ENCODE assay signal across 12 cellular contexts in the genomic region with DNA sequence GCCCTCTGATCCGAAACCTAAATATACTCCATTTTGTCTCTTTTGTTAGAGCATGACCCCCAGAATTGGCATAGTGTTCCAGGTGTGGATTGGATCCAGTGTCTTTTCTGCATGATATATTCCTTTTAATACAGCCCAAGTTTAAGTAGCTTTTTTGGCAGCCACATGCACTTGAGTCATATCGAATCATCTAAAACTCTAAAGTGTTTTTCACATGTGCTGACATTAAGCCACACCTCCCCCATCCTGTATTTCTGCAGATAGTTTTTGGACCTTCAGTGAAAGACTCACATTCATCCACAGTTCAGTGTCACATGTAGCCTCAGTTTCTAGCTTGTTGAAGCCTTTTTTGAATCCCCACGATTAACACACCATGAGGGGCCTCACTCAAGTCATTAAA. TPM values are rescaled to one million over a fixed set of nuclear protein-coding genes. Genes with fewer than 3 reads are reported as not detected.
DNase-seq lines count a peak whose midpoint lies in the region; ATAC-seq, FAIRE-seq and TF ChIP-seq lines count a peak whose summit lies in the region.
"Had no signal": no experiment of that assay in that cellular context is flagged by ENCODE, and none has a peak within 500 bp of the region (broad histone marks: within the 10 kb centered on the region; RNA-seq: fewer than 3 reads in every experiment).

No MANE protein-coding gene starts in this region.

- no peaks in the 10 kb centered on the region for H3K79me2 ChIP-seq in keratinocyte (ENCODE audit: control insufficient read depth, insufficient read depth, low read length)

- no peaks in the 10 kb centered on the region for H3K9me1 ChIP-seq in keratinocyte (ENCODE audit: control insufficient read depth, extremely low read depth, insufficient read depth, low read length)

- CTCF ChIA-PET in Caco-2 (lab: Charles Lee): no interaction called here

- H3K4me3 Mint-ChIP-seq in Caco-2 (ENCODE audit: unreplicated experiment) (no peak overlapping the region), HFFc6 (no peak overlapping the region; the same call in 1 of the 2 replicates)
- H3K4me3 Mint-ChIP-seq: nephron had no signal

- FAIRE-seq in keratinocyte (lab: Jason Lieb, UNC): peak; percentile 86

- H3K4me1 ChIP-seq in Caco-2: peaks cover 42% of the 10 kb centered on the region
- H3K4me1 ChIP-seq in keratinocyte (ENCODE audit: control insufficient read depth, extremely low read depth, insufficient read depth, low read length): peaks cover 10% of the 10 kb centered on the region
- peaks cover 14% of the 10 kb centered on the region for H3K4me1 ChIP-seq in mucosa of descending colon (ENCODE audit: low read depth)

- no peak for ATAC-seq in mucosa of descending colon

- dilution Hi-C loops in keratinocyte (cut with MboI; ENCODE audit: extremely low pct_ligation_motif_present, low sequenced_read_pairs): no loop called here

- no peaks in the 10 kb centered on the region for H3K27me3 Mint-ChIP-seq in Caco-2 (ENCODE audit: insufficient read depth, unreplicated experiment)
- H3K27me3 Mint-ChIP-seq in HFFc6 (ENCODE audit: insufficient read depth): no peaks in the 10 kb centered on the region; the same call in 1 of the 2 replicates

- peak overlapping the region; percentile 86 for H2AFZ ChIP-seq in keratinocyte (ENCODE audit: control insufficient read depth, low read length)

- H3K27ac Mint-ChIP-seq in Caco-2 (ENCODE audit: unreplicated experiment) (peak overlapping the region; percentile 31), HFFc6 (peak overlapping the region; percentile 35; the same call in 1 of the 2 replicates)

- H3K4me2 ChIP-seq in keratinocyte (ENCODE audit: control insufficient read depth, extremely low read depth, insufficient read depth, low read depth, low read length): peak overlapping the region; percentile 67

- no peaks in the 10 kb centered on the region for H4K20me1 ChIP-seq in keratinocyte (ENCODE audit: control insufficient read depth, extremely low read depth, insufficient read depth, low read length)

- H3K4me3 ChIP-seq in Caco-2 (ENCODE audit: low read depth, low read length) (no peak overlapping the region), keratinocyte (ENCODE audit: control insufficient read depth in 2 of 3, extremely low read depth in 1 of 3, insufficient read depth in 2 of 3, low read depth in 1 of 3, low read length in 3 of 3) (no peak overlapping the region), mucosa of descending colon (no peak overlapping the region)

- peak overlapping the region; percentile 45 for H3K27ac ChIP-seq in keratinocyte (ENCODE audit: control insufficient read depth, insufficient read depth, low read length)

- POLR2A ChIA-PET in Caco-2 (lab: Charles Lee): no interaction called here

- peaks cover 56% of the 10 kb centered on the region for H3K4me1 Mint-ChIP-seq in Caco-2 (ENCODE audit: low read depth, unreplicated experiment)
- H3K4me1 Mint-ChIP-seq in HFFc6 (ENCODE audit: low read depth): peaks cover 20% of the 10 kb centered on the region

- TF ChIP-seq CTCF in Caco-2 (IDR thresholded peaks at IDR 0.05; ENCODE audit: insufficient read depth in 1 of 2, low read depth in 1 of 2, low read length in 1 of 2, severe bottlenecking in 1 of 2, unreplicated experiment in 1 of 2) (no peak), HFFc6 (IDR thresholded peaks at IDR 0.05) (no peak), keratinocyte (optimal IDR thresholded peaks at IDR 0.05 in 1 of 3, IDR thresholded peaks at IDR 0.05 in 1 of 3, conservative IDR thresholded peaks at IDR 0.05 in 1 of 3; ENCODE audit: extremely low read depth in 1 of 3, insufficient read depth in 2 of 3, low read length in 3 of 3) (no peak), mucosa of descending colon (IDR thresholded peaks at IDR 0.05) (no peak)

- H3K36me3 Mint-ChIP-seq in Caco-2 (ENCODE audit: insufficient read depth, unreplicated experiment): peaks cover 16% of the 10 kb centered on the region
- no peaks in the 10 kb centered on the region for H3K36me3 Mint-ChIP-seq in HFFc6 (ENCODE audit: low read depth)

- H3K27me3 ChIP-seq in Caco-2 (replicated peaks; ENCODE audit: control insufficient read depth, insufficient read depth, low read length): no peaks in the 10 kb centered on the region
- no peaks in the 10 kb centered on the region for H3K27me3 ChIP-seq in keratinocyte (ENCODE audit: control insufficient read depth, extremely low read depth, insufficient read depth, low read length)

- H3K9me3 ChIP-seq in Caco-2 (0 out of 2 replicates have a peak, but pooled peaks cover 4% of the 10 kb centered on the region), keratinocyte (ENCODE audit: control insufficient read depth, low read depth, low read length) (no peaks in the 10 kb centered on the region), mucosa of descending colon (no peaks in the 10 kb centered on the region)

- intact Hi-C loops in Caco-2 (cut with micrococcal nuclease; ENCODE audit: unreplicated experiment): no loop called here
- intact Hi-C loops in mucosa of descending colon (cut with DNase I, micrococcal nuclease): no loop called here

- no peak for DNase-seq in Caco-2
- peak; percentile 55 for DNase-seq in HFFc6
- DNase-seq in astrocyte of the hippocampus (ENCODE audit: low read depth, low spot score): peak; percentile 51
- no peak for DNase-seq in keratinocyte (ENCODE audit: low read depth, low spot score)
- DNase-seq in mucosa of descending colon: no peak
- DNase-seq in mesenteric fat pad (ENCODE audit: low spot score): no peak
- no peak for DNase-seq in NCI-H345 treated with DMSO at 0.1 percent for 48 hours (lab: John Stamatoyannopoulos, UW; ENCODE audit: unreplicated experiment)
- DNase-seq in NCI-H82 (lab: John Stamatoyannopoulos, UW): no peak
- DNase-seq: activated CD4-positive, alpha-beta T cell treated with anti-CD3 and anti-CD28 coated beads, Interleukin-2, amount 50 U/mL, for 4 hours; GDM1; NCI-H1930 had no signal

- H3K36me3 ChIP-seq in Caco-2 (ENCODE audit: control insufficient read depth, insufficient read depth, low read length) (no peaks in the 10 kb centered on the region), keratinocyte (ENCODE audit: control insufficient read depth in 2 of 2, extremely low read depth in 1 of 2, insufficient read depth in 2 of 2, low read length in 2 of 2) (no peaks in the 10 kb centered on the region), mucosa of descending colon (ENCODE audit: low read depth) (no peaks in the 10 kb centered on the region)

- no TSS peak for BruUV-seq in Caco-2 (replicated peaks; lab: Mats Ljungman, UMichigan)

- peak overlapping the region; percentile 41 for H3K9ac ChIP-seq in keratinocyte (ENCODE audit: control insufficient read depth, extremely low read depth, insufficient read depth, low read length)

- peaks cover 23% of the 10 kb centered on the region for H3K9me3 Mint-ChIP-seq in Caco-2 (ENCODE audit: unreplicated experiment)
- no peaks in the 10 kb centered on the region for H3K9me3 Mint-ChIP-seq in HFFc6
- H3K9me3 Mint-ChIP-seq: nephron had no signal

RNA-seq across cellular contexts. Expression of a gene that starts 30.6 kb away (rescaled TPM):
- total RNA-seq in Caco-2 (2022) (25.5 and 25.7 TPM in 2 replicates), mucosa of descending colon (10 to 100 TPM; 12.1 to 18.1 (median 15.0) TPM), mesenteric fat pad (11.2 TPM)
- total RNA-seq in HFFc6 (2021; fragmentation: NEBNext Ultra II Directional; extraction: Animal tissue kit (Norgen Biotek cat#: 25700)): 10 to 100 TPM in 4 of 6 experiments, 1 to 10 TPM in 2; 8.7 to 13.9 (median 10.6) TPM
- polyA plus RNA-seq in keratinocyte: 5.4 to 14.1 TPM (median 5.6 TPM) in 3 replicates
- polyA plus RNA-seq in keratinocyte (2011; ENCODE audit: low read depth): 15.7 TPM
- polyA plus RNA-seq in keratinocyte (2011; cell fraction: cytosol; rRNA removed): 11.5 and 13.5 TPM in 2 replicates
- 9.4 and 10.6 TPM in 2 replicates for polyA plus RNA-seq in keratinocyte (2011; cell fraction: nucleus; rRNA removed)
- 7.0 and 8.8 TPM in 2 replicates for polyA plus RNA-seq in keratinocyte (2012; ENCODE audit: low replicate concordance)
- polyA minus RNA-seq in keratinocyte: 9.5 to 14.6 TPM (median 11.3 TPM) in 3 replicates
- polyA minus RNA-seq in keratinocyte (2011; cell fraction: cytosol; rRNA and poly(A)+ RNA removed): 10.4 TPM
- polyA minus RNA-seq in keratinocyte (2011; cell fraction: nucleus; rRNA and poly(A)+ RNA removed): 9.5 and 18.8 TPM in 2 replicates

RNA-seq across cellular contexts. Expression of a gene that starts 37.5 kb away (rescaled TPM):
- total RNA-seq in Caco-2 (2022) (27.5 and 28.9 TPM in 2 replicates), mucosa of descending colon (10 to 100 TPM; 34.3 to 59.1 (median 46.5) TPM), mesenteric fat pad (15.4 TPM)
- 10 to 100 TPM in 3 of 6 experiments, 1 to 10 TPM in 3; 4.8 to 11.7 (median 10.0) TPM for total RNA-seq in HFFc6 (2021; fragmentation: NEBNext Ultra II Directional; extraction: Animal tissue kit (Norgen Biotek cat#: 25700))
- 0.91 to 1.6 TPM (median 1.1 TPM) in 3 replicates for polyA plus RNA-seq in keratinocyte
- 4.4 TPM for polyA plus RNA-seq in keratinocyte (2011; ENCODE audit: low read depth)
- polyA plus RNA-seq in keratinocyte (2011; cell fraction: cytosol; rRNA removed): 0.73 and 1.2 TPM in 2 replicates
- 1.8 and 2.7 TPM in 2 replicates for polyA plus RNA-seq in keratinocyte (2011; cell fraction: nucleus; rRNA removed)
- 2.0 and 8.8 TPM in 2 replicates for polyA plus RNA-seq in keratinocyte (2012; ENCODE audit: low replicate concordance)
- 0.30 to 1.3 TPM (median 0.79 TPM) in 3 replicates for polyA minus RNA-seq in keratinocyte
- polyA minus RNA-seq in keratinocyte (2011; cell fraction: cytosol; rRNA and poly(A)+ RNA removed): not detected
- 0.42 and 1.3 TPM in 2 replicates for polyA minus RNA-seq in keratinocyte (2011; cell fraction: nucleus; rRNA and poly(A)+ RNA removed)

Comparison
In these comparisons a context has a peak if more than half of its experiments do, and no peak if none do; other contexts are left out.
1. DNase-seq: peak in HFFc6 (single experiment) and astrocyte of the hippocampus (single experiment); none in Caco-2 (0 of 2), keratinocyte (single experiment), mucosa of descending colon (0 of 3), mesenteric fat pad (single experiment), NCI-H345 treated with DMSO at 0.1 percent for 48 hours (single experiment) and NCI-H82 (single experiment).